9 cellular contexts compared by ENCODE assay signal in the genomic region with DNA sequence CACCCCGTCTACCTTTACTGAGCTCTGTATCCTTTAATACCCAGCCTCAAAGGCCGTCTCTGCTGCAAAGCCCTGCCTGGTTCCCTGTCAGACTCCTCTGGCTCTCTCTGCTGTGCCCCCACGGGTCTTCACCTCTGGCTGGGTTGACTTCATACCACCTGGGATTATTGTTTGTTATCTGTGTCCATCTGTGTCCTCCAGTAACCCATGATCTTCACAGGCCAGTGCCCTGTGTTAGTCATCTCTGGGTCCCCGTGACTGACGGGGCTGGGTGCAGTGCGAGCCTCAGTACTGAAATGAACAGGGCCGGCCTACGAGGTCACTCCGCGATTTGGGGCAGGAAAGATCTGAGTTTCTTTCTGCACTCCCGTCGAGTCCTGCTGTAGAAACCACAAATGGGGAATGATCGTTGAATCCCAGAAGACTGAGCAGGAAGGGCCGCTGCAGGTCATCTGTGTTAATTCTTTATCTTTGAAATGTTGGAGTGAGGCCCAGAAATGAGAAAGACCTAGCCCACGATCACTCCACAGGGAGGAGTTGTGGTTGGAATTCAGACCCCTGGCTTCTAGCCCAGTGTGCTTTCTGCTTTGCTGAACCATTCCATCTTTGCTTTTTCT. TPM values are rescaled to one million over a fixed set of nuclear protein-coding genes. Genes with fewer than 3 reads are reported as not detected.
DNase-seq lines count a peak whose midpoint lies in the region; ATAC-seq and TF ChIP-seq lines count a peak whose summit lies in the region.
"Had no signal": no experiment of that assay in that cellular context is flagged by ENCODE, and none has a peak within 500 bp of the region (broad histone marks: within the 10 kb centered on the region; RNA-seq: fewer than 3 reads in every experiment).

No MANE protein-coding gene starts in this region.

- CTCF ChIA-PET in PC-3 (lab: Charles Lee): interaction anchor here (0.7 kb wide), 1 partner anchor 36 kb away, joined by 3 read pairs; no protein-coding TSS in a partner anchor

- no peak overlapping the region for H2AK5ac ChIP-seq in trophoblast cell (ENCODE audit: low read length)

- H4K20me1 ChIP-seq in PC-3 (ENCODE audit: low read length) (no peaks in the 10 kb centered on the region), fibroblast of lung (ENCODE audit: control insufficient read depth, extremely low read depth, insufficient read depth, low read length) (no peaks in the 10 kb centered on the region)

- H4K12ac ChIP-seq in trophoblast cell (ENCODE audit: low read depth, low read length): no peak overlapping the region

- H3K4me2 ChIP-seq in PC-3 (ENCODE audit: low read length) (peak overlapping the region; percentile 80), fibroblast of lung (ENCODE audit: extremely low read depth, insufficient read depth, low read length) (peak overlapping the region; percentile 73), trophoblast cell (ENCODE audit: low read length) (no peak overlapping the region)

- ATAC-seq in PC-3 (peak; percentile 64), GM19023 (IDR thresholded peaks at IDR 0.05; ENCODE audit: unreplicated experiment) (no peak), GM18868 (IDR thresholded peaks at IDR 0.05; ENCODE audit: unreplicated experiment) (no peak)

- H3K79me1 ChIP-seq in trophoblast cell (ENCODE audit: low read length): no peaks in the 10 kb centered on the region

- H3K27ac ChIP-seq in PC-3 (ENCODE audit: low read length): no peak overlapping the region
- peak overlapping the region; percentile 6 for H3K27ac ChIP-seq in fibroblast of lung (ENCODE audit: insufficient read depth, low read length)
- no peak overlapping the region for H3K27ac ChIP-seq in trophoblast cell (ENCODE audit: low read depth, low read length)

- H4K8ac ChIP-seq in trophoblast cell (ENCODE audit: low read depth, low read length): no peak overlapping the region

- intact Hi-C loops in PC-3 (cut with micrococcal nuclease): no loop called here

- no peak overlapping the region for H4K91ac ChIP-seq in trophoblast cell (ENCODE audit: low read depth, low read length)

- peak; percentile 76 for DNase-seq in DMS79 (lab: John Stamatoyannopoulos, UW)
- DNase-seq in PC-3: peak; percentile 39
- DNase-seq in fibroblast of lung (ENCODE audit: low read depth in 2 of 2): peak; percentile 92
- no peak for DNase-seq in trophoblast cell
- DNase-seq in activated CD4-positive, alpha-beta T cell treated with anti-CD3 and anti-CD28 coated beads for 48 hours: no peak
- no peak for DNase-seq in NCI-H146 treated with DMSO at 0.1 percent for 48 hours (lab: John Stamatoyannopoulos, UW; ENCODE audit: unreplicated experiment)
- DNase-seq: NCI-H524 treated with DMSO at 0.1 percent for 48 hours had no signal

- no peak overlapping the region for H3K9ac ChIP-seq in PC-3 (ENCODE audit: low read length)
- no peak overlapping the region for H3K9ac ChIP-seq in fibroblast of lung (ENCODE audit: insufficient read depth, low read length)
- no peak overlapping the region for H3K9ac ChIP-seq in trophoblast cell (ENCODE audit: low read length)

- no peak overlapping the region for H3K4ac ChIP-seq in trophoblast cell (ENCODE audit: low read depth, low read length)

- H3K4me1 ChIP-seq in PC-3 (ENCODE audit: insufficient read depth, low read length) (peaks cover 11% of the 10 kb centered on the region), fibroblast of lung (ENCODE audit: control insufficient read depth, extremely low read depth, insufficient read depth, low read length) (peaks cover 11% of the 10 kb centered on the region), trophoblast cell (ENCODE audit: control insufficient read depth in 1 of 2, insufficient read depth in 2 of 2, low read length in 2 of 2) (no peaks in the 10 kb centered on the region)

- H3K4me3 ChIP-seq in PC-3 (ENCODE audit: low read length) (peak overlapping the region; percentile 49), fibroblast of lung (replicated peaks in 1 of 4; ENCODE audit: control extremely low read depth in 1 of 4, insufficient read depth in 1 of 4, low read depth in 3 of 4, low read length in 4 of 4) (peak overlapping the region in 3 of 4 experiments; percentile 4 to 25 (median 11)), trophoblast cell (ENCODE audit: low read depth, low read length) (no peak overlapping the region)

- H3K9me2 ChIP-seq in PC-3 (replicated peaks; ENCODE audit: low read length): no peaks in the 10 kb centered on the region

- peaks cover 16% of the 10 kb centered on the region for H3K27me3 ChIP-seq in PC-3 (ENCODE audit: low read length)
- H3K27me3 ChIP-seq in fibroblast of lung (ENCODE audit: control insufficient read depth, insufficient read depth, low read length): peaks cover 4% of the 10 kb centered on the region
- H3K27me3 ChIP-seq in trophoblast cell (ENCODE audit: insufficient read depth, low read length): no peaks in the 10 kb centered on the region

- no peak overlapping the region for H3K14ac ChIP-seq in trophoblast cell (ENCODE audit: low read length)

- no peak overlapping the region for H3K18ac ChIP-seq in trophoblast cell (ENCODE audit: low read length)

- no TSS peak for BruUV-seq in PC-3 (replicated peaks; lab: Mats Ljungman, UMichigan)

- H2BK5ac ChIP-seq in trophoblast cell (ENCODE audit: low read depth, low read length, poor library complexity): no peak overlapping the region

- no peak overlapping the region for H2BK12ac ChIP-seq in trophoblast cell (ENCODE audit: low read length)

- TF ChIP-seq CTCF in PC-3 (conservative IDR thresholded peaks at IDR 0.05; ENCODE audit: low read depth, low read length) (no peak), fibroblast of lung (conservative IDR thresholded peaks at IDR 0.05 in 1 of 2, IDR thresholded peaks at IDR 0.05 in 1 of 2; ENCODE audit: low read depth in 1 of 2, low read length in 2 of 2) (no peak)

- POLR2A ChIA-PET in PC-3 (lab: Charles Lee; ENCODE audit: unreplicated experiment): no interaction called here

- peak overlapping the region; percentile 66 for H2AFZ ChIP-seq in PC-3 (ENCODE audit: low read length)
- H2AFZ ChIP-seq in fibroblast of lung (ENCODE audit: low read length): peak overlapping the region; percentile 9
- peak overlapping the region; percentile 0 for H2AFZ ChIP-seq in trophoblast cell (ENCODE audit: insufficient read depth, low read length, poor library complexity)

- H3K79me2 ChIP-seq in PC-3 (ENCODE audit: low read length) (no peaks in the 10 kb centered on the region), fibroblast of lung (ENCODE audit: control insufficient read depth, insufficient read depth, low read length) (no peaks in the 10 kb centered on the region), trophoblast cell (ENCODE audit: control insufficient read depth, insufficient read depth, low read length, poor library complexity) (no peaks in the 10 kb centered on the region)

- H2BK120ac ChIP-seq in trophoblast cell (ENCODE audit: insufficient read depth, low read length, poor library complexity): no peak overlapping the region

- H3K9me3 ChIP-seq in PC-3 (ENCODE audit: low read length): no peaks in the 10 kb centered on the region
- H3K9me3 ChIP-seq in fibroblast of lung (ENCODE audit: control insufficient read depth, insufficient read depth, low read depth, low read length): no peaks in the 10 kb centered on the region
- no peaks in the 10 kb centered on the region for H3K9me3 ChIP-seq in trophoblast cell (ENCODE audit: insufficient read depth, low read depth, low read length)

- no peaks in the 10 kb centered on the region for H3F3A ChIP-seq in PC-3 (ENCODE audit: low read length, unreplicated experiment)

- no peak overlapping the region for H3K23ac ChIP-seq in trophoblast cell (ENCODE audit: low read length)

- WGBS in trophoblast cell (ENCODE audit: extremely low coverage, insufficient coverage, insufficient read length): no CpG with 5 or more reads among the region's 15 CpGs

- no peaks in the 10 kb centered on the region for H3K36me3 ChIP-seq in PC-3 (ENCODE audit: low read depth, low read length)
- no peaks in the 10 kb centered on the region for H3K36me3 ChIP-seq in fibroblast of lung (ENCODE audit: control insufficient read depth, insufficient read depth, low read length)
- no peaks in the 10 kb centered on the region for H3K36me3 ChIP-seq in trophoblast cell (ENCODE audit: control insufficient read depth in 1 of 2, insufficient read depth in 2 of 2, low read length in 2 of 2)

RNA-seq across cellular contexts. Expression of gene TUB, which starts 12.3 kb away (rescaled TPM):
- total RNA-seq in PC-3 (2014; rRNA removed) (3.2 and 3.3 TPM in 2 replicates), fibroblast of lung (9.6 and 10.3 TPM in 2 replicates)
- polyA plus RNA-seq in fibroblast of lung: 5.7 and 10.4 TPM in 2 replicates
- polyA plus RNA-seq in fibroblast of lung (2012): 3.6 and 6.5 TPM in 2 replicates
- polyA minus RNA-seq in fibroblast of lung (ENCODE audit: low replicate concordance): 4.2 and 4.6 TPM in 2 replicates
- 5.3 and 5.7 TPM in 2 replicates for polyA plus RNA-seq in trophoblast cell (2013)

Comparison
In these comparisons a context has a peak if more than half of its experiments do, and no peak if none do; other contexts are left out.
1. DNase-seq: peak in DMS79 (single experiment), PC-3 (single experiment) and fibroblast of lung (2 of 2); none in trophoblast cell (0 of 2), activated CD4-positive, alpha-beta T cell treated with anti-CD3 and anti-CD28 coated beads for 48 hours (single experiment) and NCI-H146 treated with DMSO at 0.1 percent for 48 hours (single experiment).
2. H2AFZ ChIP-seq: peak in every context shown above with its lines; median percentile 66 in PC-3; 9 in fibroblast of lung; 0 in trophoblast cell.